8 cellular contexts compared by ENCODE assay signal in genomic region chr2:111897924-111898702, GRCh38. TPM values are rescaled to one million over a fixed set of nuclear protein-coding genes. Genes with fewer than 3 reads are reported as not detected.
A peak's percentile ranks its signal among the peaks of the same experiment; 100 is the strongest.
DNase-seq lines count a peak whose midpoint lies in the region; ATAC-seq and TF ChIP-seq lines count a peak whose summit lies in the region.

MERTK (plus strand) TSS chr2:111898607; CDS start chr2:111898736, 129 bp downstream.

- TF ChIP-seq RAD21 in HCT116 (IDR thresholded peaks at IDR 0.05; ENCODE audit: low read depth), result peak; percentile 88

- TF ChIP-seq POLR2A in HCT116 (IDR thresholded peaks at IDR 0.05; ENCODE audit: borderline replicate concordance, extremely low read depth, insufficient read depth, insufficient read length), result peak; percentile 25

- H3K27ac ChIP-seq in HCT116 (ENCODE audit: low read depth, low read length), result peak within 1 kb of the TSS; percentile 66

- no peaks in the 10 kb centered on the region for H3K27me3 ChIP-seq in HCT116 (ENCODE audit: insufficient read depth, low read length)

- intact Hi-C loops in HCT116 (cut with micrococcal nuclease), result loop anchor here (1.0 kb wide), 2 partner anchors 48 to 77 kb away; no protein-coding TSS in a partner anchor

- BruUV-seq in HCT116 (replicated peaks; lab: Mats Ljungman, UMichigan), result no TSS peak

- POLR2A ChIA-PET in HCT116 (lab: Charles Lee), result interaction anchor here (0.8 to 1.7 kb wide), 2 partner anchors 139 to 157 kb away, joined by 3 to 13 read pairs; partner anchors contain the start of gene TMEM87B

- DNase-seq in Daoy (ENCODE audit: low read depth) (peak; percentile 77), HCT116 (ENCODE audit: low read depth, low spot score) (peak; percentile 72), NCI-H226 (peak; percentile 65), cortex of kidney (lab: John Stamatoyannopoulos, UW) (peak; percentile 44), left lobe of liver (ENCODE audit: low spot score) (peak; percentile 93), GOT3 (lab: John Stamatoyannopoulos, UW) (no peak)
- peak; percentile 27 to 53 for DNase-seq in activated CD4-positive, alpha-beta T cell treated with anti-CD3 and anti-CD28 coated beads for 24 hours (ENCODE audit: low read depth in 2 of 2)
- DNase-seq in stimulated activated CD4-positive, alpha-beta T cell treated with anti-CD3 and anti-CD28 coated beads, Interleukin-2, amount 100 ng/mL, for 48 hours, result peak; percentile 52 to 63

- peak; percentile 47 to 87 (median 52); a peak in 5 of 6 replicates for TF ChIP-seq CTCF in HCT116 (IDR thresholded peaks at IDR 0.05 in 2 of 3, conservative IDR thresholded peaks at IDR 0.05 in 1 of 3; ENCODE audit: borderline replicate concordance in 1 of 3, insufficient read depth in 1 of 3, low read depth in 2 of 3, low read length in 2 of 3)

- no peaks in the 10 kb centered on the region for H3K36me3 ChIP-seq in HCT116 (ENCODE audit: control insufficient read depth in 1 of 2, insufficient read depth in 2 of 2, low read length in 2 of 2)

- peaks cover 14 to 26% of the 10 kb centered on the region in 2 experiments for H3K4me1 ChIP-seq in HCT116 (ENCODE audit: control insufficient read depth in 1 of 2, insufficient read depth in 2 of 2, low read length in 2 of 2)

- ATAC-seq in HCT116 (peak; percentile 86), left lobe of liver (peak; percentile 86)

- no peaks in the 10 kb centered on the region for H3K9me3 ChIP-seq in HCT116 (ENCODE audit: control insufficient read depth in 1 of 2, insufficient read depth in 1 of 2, low read depth in 1 of 2, low read length in 2 of 2)

- H3K9ac ChIP-seq in HCT116 (ENCODE audit: low read length), result peak within 1 kb of the TSS; percentile 73

- H2AFZ ChIP-seq in HCT116 (ENCODE audit: low read depth, low read length, poor library complexity, severe bottlenecking), result peak within 1 kb of the TSS; percentile 45

- CTCF ChIA-PET in HCT116 (lab: Charles Lee), result interaction anchor here (0.6 to 1.7 kb wide), 4 partner anchors 10 to 1061 kb away, joined by 3 to 12 read pairs (median 4); no protein-coding TSS in a partner anchor

- RAD21 ChIA-PET in HCT116 (lab: Charles Lee; ENCODE audit: low non-redundant PET in 1 of 2, low total read pairs in 2 of 2, uncharacterized antibody in 2 of 2, unreplicated experiment in 2 of 2), result interaction anchor here (0.6 to 1.4 kb wide), 3 partner anchors 151 to 358 kb away, joined by 3 to 4 read pairs (median 4); partner anchors contain the start of gene TMEM87B (in 1 of the 2)

- no peaks in the 10 kb centered on the region for H3K79me2 ChIP-seq in HCT116 (ENCODE audit: insufficient read depth, low read length)

- H3K4me2 ChIP-seq in HCT116 (ENCODE audit: low read length), result peak within 1 kb of the TSS; percentile 92

- no peaks in the 10 kb centered on the region for H4K20me1 ChIP-seq in HCT116 (ENCODE audit: insufficient read depth)

- peak within 1 kb of the TSS; percentile 74 to 79 for H3K4me3 ChIP-seq in HCT116 (replicated peaks in 1 of 2; ENCODE audit: low read depth in 1 of 2, low read length in 2 of 2)

- H3K9me2 ChIP-seq in HCT116 (ENCODE audit: insufficient read depth), result no peaks in the 10 kb centered on the region

TF ChIP-seq in HCT116, 20 proteins besides CTCF, POLR2A, EP300 and RAD21:
- TF ChIP-seq, protein P1, sequence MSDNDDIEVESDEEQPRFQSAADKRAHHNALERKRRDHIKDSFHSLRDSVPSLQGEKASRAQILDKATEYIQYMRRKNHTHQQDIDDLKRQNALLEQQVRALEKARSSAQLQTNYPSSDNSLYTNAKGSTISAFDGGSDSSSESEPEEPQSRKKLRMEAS (IDR thresholded peaks at IDR 0.05), result peak; percentile 4; the same call in 1 of the 2 replicates
- no peak for TF ChIP-seq EZH2phosphoT487 (IDR thresholded peaks at IDR 0.05; ENCODE audit: borderline replicate concordance)
- peak; percentile 86 for TF ChIP-seq POLR2AphosphoS5 (IDR thresholded peaks at IDR 0.05; ENCODE audit: low read depth, low read length)
- TF ChIP-seq, protein P2, sequence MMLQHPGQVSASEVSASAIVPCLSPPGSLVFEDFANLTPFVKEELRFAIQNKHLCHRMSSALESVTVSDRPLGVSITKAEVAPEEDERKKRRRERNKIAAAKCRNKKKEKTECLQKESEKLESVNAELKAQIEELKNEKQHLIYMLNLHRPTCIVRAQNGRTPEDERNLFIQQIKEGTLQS (IDR thresholded peaks at IDR 0.05), result no peak
- TF ChIP-seq EGR1 (IDR thresholded peaks at IDR 0.05; ENCODE audit: low read depth), result peak; percentile 72
- TF ChIP-seq TCF7L2 (IDR thresholded peaks at IDR 0.05; ENCODE audit: borderline replicate concordance, extremely low read depth, insufficient read depth, insufficient read length), result no peak
- TF ChIP-seq SIN3A (IDR thresholded peaks at IDR 0.05; ENCODE audit: low read depth), result peak; percentile 78
- peak; percentile 59 for TF ChIP-seq ZFX (IDR thresholded peaks at IDR 0.05)

RNA-seq across cellular contexts. Expression of gene MERTK, which starts in this region (rescaled TPM):
- 0.57 and 10.2 TPM in 2 replicates for total RNA-seq in Daoy (2014; rRNA removed; shearing (Covaris generic))
- total RNA-seq in HCT116 (2021; ENCODE audit: unreplicated experiment), result 5.7 TPM
- polyA plus RNA-seq in HCT116 (2012), result 3.9 and 4.2 TPM in 2 replicates
- total RNA-seq in left lobe of liver, result 14.3 TPM
